Comparison of ENCODE assay signal across 9 cellular contexts in the genomic region with DNA sequence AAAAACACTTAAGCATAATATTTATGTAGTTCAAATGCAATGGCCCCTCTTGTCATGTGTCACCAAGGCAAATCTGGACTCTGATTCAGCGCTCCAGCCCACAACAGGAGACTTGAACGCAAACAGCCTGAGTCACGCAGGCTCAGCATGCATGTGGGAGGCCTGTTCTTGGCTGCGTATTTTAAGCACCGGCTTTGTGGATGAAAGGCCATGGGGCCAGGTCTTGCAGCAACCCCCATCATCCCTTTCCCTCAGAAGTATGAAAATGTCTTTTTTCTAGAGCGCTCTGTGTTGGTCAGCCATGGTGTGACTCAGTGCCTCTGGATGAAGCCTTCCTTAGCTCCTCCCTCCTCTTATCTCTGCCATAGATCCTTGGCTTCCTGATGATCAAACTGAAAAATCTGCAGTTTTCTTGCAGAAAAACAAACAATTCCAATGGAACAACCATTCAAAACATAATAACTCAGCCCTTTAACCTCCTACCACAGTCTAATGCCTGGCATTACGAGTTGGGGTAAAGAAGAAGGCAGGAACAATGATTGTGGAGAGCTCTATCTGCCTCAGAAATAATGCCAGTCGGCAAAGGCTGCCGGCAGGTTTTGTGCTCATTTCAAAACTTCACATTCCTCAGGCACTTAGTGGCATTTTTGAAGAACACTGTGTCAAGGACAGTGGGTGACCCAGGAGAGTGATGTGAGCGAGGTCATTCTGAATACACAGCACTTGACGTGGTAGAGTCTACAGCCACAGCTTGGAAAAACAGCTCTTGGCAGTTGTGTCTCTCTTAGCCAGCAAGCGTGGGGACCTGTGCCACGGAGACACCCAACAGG.
DNase-seq lines count a peak whose midpoint lies in the region; ATAC-seq and TF ChIP-seq lines count a peak whose summit lies in the region.
"Had no signal": no experiment of that assay in that cellular context is flagged by ENCODE, and none has a peak within 500 bp of the region (broad histone marks: within the 10 kb centered on the region; RNA-seq: fewer than 3 reads in every experiment).

No MANE protein-coding gene starts in this region.

- no peaks in the 10 kb centered on the region for H3K9me3 Mint-ChIP-seq in activated CD4-positive, alpha-beta T cell treated with anti-CD3 and anti-CD28 coated beads for 36 hours (ENCODE audit: low read depth)
- no peaks in the 10 kb centered on the region for H3K9me3 Mint-ChIP-seq in nephron progenitor cell

- H3K27ac Mint-ChIP-seq in activated CD4-positive, alpha-beta T cell treated with anti-CD3 and anti-CD28 coated beads for 36 hours = peak overlapping the region; percentile 83
- no peak overlapping the region for H3K27ac Mint-ChIP-seq in nephron progenitor cell

- intact Hi-C loops in activated CD4-positive, alpha-beta T cell treated with anti-CD3 and anti-CD28 coated beads for 36 hours (cut with DNase I, micrococcal nuclease) = no loop called here
- intact Hi-C loops in heart left ventricle (cut with DNase I) = no loop called here

- peaks cover 0 to 91% (median 11%) of the 10 kb centered on the region in 9 donors for H3K36me3 ChIP-seq in heart left ventricle

- H3K27me3 ChIP-seq in heart left ventricle = no peaks in the 10 kb centered on the region

- peak; percentile 85 for ATAC-seq in activated CD4-positive, alpha-beta T cell treated with anti-CD3 and anti-CD28 coated beads for 36 hours
- peak; percentile 11 to 74 (median 42) for ATAC-seq in heart left ventricle
- no peak for ATAC-seq in HG03354 (IDR thresholded peaks at IDR 0.05; ENCODE audit: poor library complexity, severe bottlenecking, unreplicated experiment)
- no peak for ATAC-seq in GM18867 (IDR thresholded peaks at IDR 0.05; ENCODE audit: unreplicated experiment)

- no peak overlapping the region for H3K4me3 Mint-ChIP-seq in activated CD4-positive, alpha-beta T cell treated with anti-CD3 and anti-CD28 coated beads for 36 hours
- no peak overlapping the region for H3K4me3 Mint-ChIP-seq in nephron progenitor cell

- 80 to 88% (median 83%) methylated on average over 13 of the region's 13 CpGs for WGBS in heart left ventricle, 4 donors

- peak overlapping the region in 1 of 12 donors; percentile 50 for H3K27ac ChIP-seq in heart left ventricle
- H3K27ac ChIP-seq: C4-2B had no signal

- H3K36me3 Mint-ChIP-seq in activated CD4-positive, alpha-beta T cell treated with anti-CD3 and anti-CD28 coated beads for 36 hours (ENCODE audit: low read depth) = peaks cover 81% of the 10 kb centered on the region
- H3K36me3 Mint-ChIP-seq in nephron progenitor cell (ENCODE audit: low read depth) = no peaks in the 10 kb centered on the region

- TF ChIP-seq CTCF in heart left ventricle (IDR thresholded peaks at IDR 0.05) (no peak), nephron progenitor cell (IDR thresholded peaks at IDR 0.05) (no peak)

- H3K4me1 Mint-ChIP-seq in activated CD4-positive, alpha-beta T cell treated with anti-CD3 and anti-CD28 coated beads for 36 hours = peaks cover 54% of the 10 kb centered on the region
- peaks cover 34% of the 10 kb centered on the region for H3K4me1 Mint-ChIP-seq in nephron progenitor cell

- CTCF ChIA-PET in activated CD4-positive, alpha-beta T cell treated with anti-CD3 and anti-CD28 coated beads for 36 hours (lab: Charles Lee) = interaction anchor here (0.5 kb wide), 1 partner anchor 143 kb away, joined by 3 read pairs; no protein-coding TSS in a partner anchor

- H3K4me1 ChIP-seq in heart left ventricle = peaks cover 0 to 78% (median 0%) of the 10 kb centered on the region in 12 donors

- H3K4me3 ChIP-seq in heart left ventricle = no peak overlapping the region

- H3K27me3 Mint-ChIP-seq in activated CD4-positive, alpha-beta T cell treated with anti-CD3 and anti-CD28 coated beads for 36 hours = no peaks in the 10 kb centered on the region
- peaks cover 2% of the 10 kb centered on the region for H3K27me3 Mint-ChIP-seq in nephron progenitor cell (ENCODE audit: low read depth, poor library complexity)

- POLR2A ChIA-PET in activated CD4-positive, alpha-beta T cell treated with anti-CD3 and anti-CD28 coated beads for 36 hours (lab: Charles Lee) = interaction anchor here (0.8 kb wide), 1 partner anchor 28 kb away, joined by 4 read pairs; no protein-coding TSS in a partner anchor

- TF ChIP-seq POLR2A in heart left ventricle (IDR thresholded peaks at IDR 0.05) = no peak

- no peaks in the 10 kb centered on the region for H3K9me3 ChIP-seq in heart left ventricle

- DNase-seq in activated CD4-positive, alpha-beta T cell treated with anti-CD3 and anti-CD28 coated beads for 36 hours = peak; percentile 78
- DNase-seq in activated CD4-positive, alpha-beta T cell treated with anti-CD3 and anti-CD28 coated beads, Interleukin-2, amount 50 U/mL, for 1 hour = no peak
- peak; percentile 40 to 64 for DNase-seq in activated CD4-positive, alpha-beta T cell treated with anti-CD3 and anti-CD28 coated beads, Interleukin-2, amount 50 U/mL, for 48 hours
- DNase-seq in heart left ventricle (peak in 3 of 5 donors; percentile 22 to 50 (median 29)), nephron progenitor cell (no peak)
- DNase-seq in stimulated activated CD4-positive, alpha-beta T cell treated with anti-CD3 and anti-CD28 coated beads, Interleukin-12 subunit alpha, Interleukin-12 subunit beta, amount 100 ng/mL, for 48 hours (ENCODE audit: low read depth in 2 of 3, low spot score in 1 of 3) = peak in 2 of 3 donors; percentile 34 to 35

Comparison
In these comparisons a context has a peak if more than half of its experiments do, and no peak if none do; other contexts are left out.
1. DNase-seq: peak in activated CD4-positive, alpha-beta T cell treated with anti-CD3 and anti-CD28 coated beads for 36 hours (single experiment), activated CD4-positive, alpha-beta T cell treated with anti-CD3 and anti-CD28 coated beads, Interleukin-2, amount 50 U/mL, for 48 hours (2 of 2), heart left ventricle (3 of 5) and stimulated activated CD4-positive, alpha-beta T cell treated with anti-CD3 and anti-CD28 coated beads, Interleukin-12 subunit alpha, Interleukin-12 subunit beta, amount 100 ng/mL, for 48 hours (2 of 3); none in activated CD4-positive, alpha-beta T cell treated with anti-CD3 and anti-CD28 coated beads, Interleukin-2, amount 50 U/mL, for 1 hour (single experiment) and nephron progenitor cell (single experiment).
2. ATAC-seq: peak in activated CD4-positive, alpha-beta T cell treated with anti-CD3 and anti-CD28 coated beads for 36 hours (single experiment) and heart left ventricle (4 of 4); none in HG03354 (single experiment) and GM18867 (single experiment).